Comparison of ENCODE assay signal across 27 cellular contexts in the genomic region with DNA sequence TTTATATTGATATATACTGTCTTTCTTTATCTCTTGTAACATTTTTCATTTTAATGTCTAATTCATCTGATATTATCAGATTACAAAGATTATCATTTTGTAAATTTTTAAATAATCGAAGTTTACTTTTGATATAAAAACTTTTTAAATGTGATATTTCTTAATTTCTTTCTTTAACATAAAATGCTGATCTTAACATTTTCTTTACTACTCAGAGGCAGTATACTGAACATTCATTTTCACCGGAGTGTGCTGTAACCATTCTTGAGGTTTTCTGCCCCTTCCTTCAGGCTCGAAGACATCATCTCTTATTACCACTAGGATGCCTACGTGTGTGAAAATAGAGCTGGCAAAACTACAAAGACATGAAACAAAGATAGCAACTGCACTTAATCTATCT.
"Had no signal": no experiment of that assay in that cellular context is flagged by ENCODE, and none has a peak within 500 bp of the region (broad histone marks: within the 10 kb centered on the region; RNA-seq: fewer than 3 reads in every experiment).

No MANE protein-coding gene starts in this region.

- H3K4me2 ChIP-seq: neural progenitor cell had no signal

- H3K4me1 ChIP-seq: esophagus squamous epithelium, left lung, neural progenitor cell, parathyroid adenoma, right atrium auricular region, sigmoid colon, suprapubic skin, transverse colon, upper lobe of right lung, vagina had no signal

- ATAC-seq: left cardiac atrium; left lung; mucosa of descending colon; naive thymus-derived CD4-positive, alpha-beta T cell; stimulated activated naive CD8-positive, alpha-beta T cell treated with anti-CD3 and anti-CD28 coated beads, Interleukin-15, amount 100 ng/mL, for 72 hours; upper lobe of right lung had no signal

- H3K27me3 ChIP-seq: esophagus squamous epithelium, left lung, neural progenitor cell, right atrium auricular region, sigmoid colon, suprapubic skin, transverse colon, upper lobe of right lung, vagina had no signal

- DNase-seq: dermis blood vessel endothelial cell; effector memory CD4-positive, alpha-beta T cell; erythroblast; esophagus squamous epithelium; foreskin melanocyte; head of caudate nucleus; left cardiac atrium; left lung; mesenchymal stem cell; mucosa of descending colon; naive thymus-derived CD4-positive, alpha-beta T cell; sigmoid colon; stimulated activated CD4-positive, alpha-beta T cell treated with anti-CD3 and anti-CD28 coated beads, Interleukin-12 subunit alpha, Interleukin-12 subunit beta, amount 100 ng/mL, for 4 hours; stimulated activated CD4-positive, alpha-beta T cell treated with anti-CD3 and anti-CD28 coated beads, Interleukin-1b, Interleukin-23, amount 100 ng/mL, for 48 hours; stimulated activated CD4-positive, alpha-beta T cell treated with anti-CD3 and anti-CD28 coated beads, Interleukin-4, amount 100 ng/mL, for 1 hour; stimulated activated CD8-positive, alpha-beta memory T cell treated with anti-CD3 and anti-CD28 coated beads, Interleukin-4, amount 100 ng/mL, for 48 hours; stimulated activated naive CD4-positive, alpha-beta T cell; stimulated activated naive CD8-positive, alpha-beta T cell treated with anti-CD3 and anti-CD28 coated beads, Interleukin-15, amount 100 ng/mL, for 72 hours; transverse colon; upper lobe of right lung had no signal

- H3K79me2 ChIP-seq: parathyroid adenoma had no signal

- H3K36me3 ChIP-seq: esophagus squamous epithelium, left lung, neural progenitor cell, right atrium auricular region, sigmoid colon, suprapubic skin, transverse colon, upper lobe of right lung, vagina had no signal

- H3K27ac ChIP-seq: coronary artery, esophagus squamous epithelium, left lung, neural progenitor cell, parathyroid adenoma, right atrium auricular region, sigmoid colon, skin epidermis, suprapubic skin, transverse colon, upper lobe of right lung, vagina had no signal

- H3K9me3 ChIP-seq: esophagus squamous epithelium, mucosa of descending colon, right atrium auricular region, transverse colon, upper lobe of right lung, vagina had no signal

- H3K4me3 ChIP-seq: coronary artery, esophagus squamous epithelium, left lung, mucosa of descending colon, neural progenitor cell, right atrium auricular region, sigmoid colon, skin epidermis, suprapubic skin, transverse colon, upper lobe of right lung, vagina had no signal

- H2AFZ ChIP-seq: neural progenitor cell, parathyroid adenoma had no signal

- H3K9ac ChIP-seq: neural progenitor cell, parathyroid adenoma had no signal
